ENCODE assay signal across 18 cellular contexts in genomic region chr1:222749927-222750326, GRCh38. TPM values are rescaled to one million over a fixed set of nuclear protein-coding genes. Genes with fewer than 3 reads are reported as not detected.
DNase-seq lines count a peak whose midpoint lies in the region; ATAC-seq and TF ChIP-seq lines count a peak whose summit lies in the region.
"Had no signal": no experiment of that assay in that cellular context is flagged by ENCODE, and none has a peak within 500 bp of the region (broad histone marks: within the 10 kb centered on the region; RNA-seq: fewer than 3 reads in every experiment).

No MANE protein-coding gene starts in this region.

- no peak overlapping the region for H3K9ac ChIP-seq in HCT116 (ENCODE audit: low read length)
- H3K9ac ChIP-seq: BLaER1 had no signal

- H3K27me3 ChIP-seq in HCT116 (ENCODE audit: insufficient read depth, low read length) (no peaks in the 10 kb centered on the region), transverse colon (no peaks in the 10 kb centered on the region)
- H3K27me3 ChIP-seq: BLaER1, esophagus muscularis mucosa, ovary had no signal

- CTCF ChIA-PET in HCT116 (lab: Charles Lee) (interaction anchor here (0.6 kb wide), 1 partner anchor 393 kb away, joined by 4 read pairs; the partner anchor contains the start of gene TLR5), activated B cell treated with CpG ODN at 0.5 μM for 24 hours (lab: Charles Lee) (interaction anchor here (1.3 to 3.6 kb wide), 5 partner anchors 11 to 340 kb away, joined by 3 to 19 read pairs (median 4); partner anchors contain the start of gene FAM177B)

- H3K79me2 ChIP-seq in HCT116 (ENCODE audit: insufficient read depth, low read length), result no peaks in the 10 kb centered on the region

- H3K36me3 Mint-ChIP-seq in activated B cell treated with CpG ODN at 0.5 μM for 24 hours (ENCODE audit: low read depth) (peaks cover 9% of the 10 kb centered on the region), memory B cell (peaks cover 21% of the 10 kb centered on the region)

- no peaks in the 10 kb centered on the region for H3K36me3 ChIP-seq in HCT116 (ENCODE audit: control insufficient read depth in 1 of 2, insufficient read depth in 2 of 2, low read length in 2 of 2)
- H3K36me3 ChIP-seq in transverse colon, result no peaks in the 10 kb centered on the region
- H3K36me3 ChIP-seq: BLaER1, esophagus muscularis mucosa, ovary had no signal

- H3K4me3 Mint-ChIP-seq in activated B cell treated with CpG ODN at 0.5 μM for 24 hours, result no peak overlapping the region
- H3K4me3 Mint-ChIP-seq in memory B cell, result no peak overlapping the region

- ATAC-seq in HCT116 (no peak), activated B cell treated with CpG ODN at 0.5 μM for 24 hours (ENCODE audit: low read depth) (no peak), memory B cell (ENCODE audit: low read depth) (no peak), HG02938 (IDR thresholded peaks at IDR 0.05; ENCODE audit: unreplicated experiment) (no peak)

- TF ChIP-seq POLR2A in HCT116 (IDR thresholded peaks at IDR 0.05; ENCODE audit: borderline replicate concordance, extremely low read depth, insufficient read depth, insufficient read length), result no peak
- no peak for TF ChIP-seq POLR2A in transverse colon (IDR thresholded peaks at IDR 0.05)

- H3K27ac Mint-ChIP-seq in activated B cell treated with CpG ODN at 0.5 μM for 24 hours (peak overlapping the region; percentile 54), memory B cell (peak overlapping the region; percentile 88)

- H3K27me3 Mint-ChIP-seq in activated B cell treated with CpG ODN at 0.5 μM for 24 hours (no peaks in the 10 kb centered on the region), memory B cell (no peaks in the 10 kb centered on the region)

- H3K9me3 Mint-ChIP-seq in activated B cell treated with CpG ODN at 0.5 μM for 24 hours, result no peaks in the 10 kb centered on the region
- no peaks in the 10 kb centered on the region for H3K9me3 Mint-ChIP-seq in memory B cell

- no peaks in the 10 kb centered on the region for H4K20me1 ChIP-seq in HCT116 (ENCODE audit: insufficient read depth)
- H4K20me1 ChIP-seq: BLaER1 had no signal

- in situ Hi-C loops in transverse colon (cut with MboI; ENCODE audit: low pct_ligation_motif_present in 1 of 4, low pct_unique_long_range_greater_than_20kb in 1 of 4, low sequenced_read_pairs in 3 of 4), result no loop called here

- no TSS peak for BruUV-seq in HCT116 (replicated peaks; lab: Mats Ljungman, UMichigan)

- 0 out of 2 replicates have a peak, but pooled peaks have one; percentile 13 for TF ChIP-seq RAD21 in HCT116 (IDR thresholded peaks at IDR 0.05; ENCODE audit: low read depth)

- POLR2A ChIA-PET in HCT116 (lab: Charles Lee) (interaction anchor here (0.7 kb wide), 1 partner anchor 31 kb away, joined by 4 read pairs; no protein-coding TSS in a partner anchor), activated B cell treated with CpG ODN at 0.5 μM for 24 hours (lab: Charles Lee) (interaction anchor here (1.3 to 2.8 kb wide), 6 partner anchors 11 to 48 kb away, joined by 4 to 16 read pairs (median 6); partner anchors contain the start of gene FAM177B)

- H3K4me3 ChIP-seq in HCT116 (replicated peaks in 1 of 2; ENCODE audit: low read depth in 1 of 2, low read length in 2 of 2) (no peak overlapping the region), transverse colon (no peak overlapping the region)
- H3K4me3 ChIP-seq: BLaER1, esophagus muscularis mucosa, ovary had no signal

- no peak overlapping the region for H2AFZ ChIP-seq in HCT116 (ENCODE audit: low read depth, low read length, poor library complexity, severe bottlenecking)

- intact Hi-C loops in HCT116 (cut with micrococcal nuclease), result no loop called here
- intact Hi-C loops in activated B cell treated with CpG ODN at 0.5 μM for 24 hours (cut with micrococcal nuclease), result loop anchor here (1.0 to 5.0 kb wide), 3 partner anchors 17 to 62 kb away; no protein-coding TSS in a partner anchor
- intact Hi-C loops in transverse colon (cut with DNase I; ENCODE audit: low total_unique reads), result loop anchor here (10.0 kb wide), 1 partner anchor 335 kb away; no protein-coding TSS in a partner anchor

- RAD21 ChIA-PET in HCT116 (lab: Charles Lee; ENCODE audit: low non-redundant PET in 1 of 2, low total read pairs in 2 of 2, uncharacterized antibody in 2 of 2, unreplicated experiment in 2 of 2), result no interaction called here

- H3K9me3 ChIP-seq in HCT116 (ENCODE audit: control insufficient read depth in 1 of 2, insufficient read depth in 1 of 2, low read depth in 1 of 2, low read length in 2 of 2), result no peaks in the 10 kb centered on the region
- H3K9me3 ChIP-seq in transverse colon, result no peaks in the 10 kb centered on the region
- H3K9me3 ChIP-seq: BLaER1, esophagus muscularis mucosa, ovary had no signal

- TF ChIP-seq CTCF in HCT116 (IDR thresholded peaks at IDR 0.05 in 2 of 3, conservative IDR thresholded peaks at IDR 0.05 in 1 of 3; ENCODE audit: borderline replicate concordance in 1 of 3, insufficient read depth in 1 of 3, low read depth in 2 of 3, low read length in 2 of 3) (no peak), activated B cell treated with CpG ODN at 0.5 μM for 24 hours (IDR thresholded peaks at IDR 0.05) (no peak), transverse colon (IDR thresholded peaks at IDR 0.05) (no peak)

- H3K9me2 ChIP-seq in HCT116 (ENCODE audit: insufficient read depth), result no peaks in the 10 kb centered on the region; the same call in 1 of the 2 replicates

- H3K4me1 ChIP-seq in HCT116 (ENCODE audit: control insufficient read depth in 1 of 2, insufficient read depth in 2 of 2, low read length in 2 of 2), result no peaks in the 10 kb centered on the region
- H3K4me1 ChIP-seq in transverse colon, result no peaks in the 10 kb centered on the region
- H3K4me1 ChIP-seq: esophagus muscularis mucosa had no signal

- peak; percentile 33 for DNase-seq in ELF-1 (ENCODE audit: low read depth, low spot score)
- DNase-seq in HCT116 (ENCODE audit: low read depth, low spot score), result no peak
- DNase-seq in activated B cell treated with CpG ODN at 0.5 μM for 24 hours, result no peak
- DNase-seq in memory B cell (ENCODE audit: low spot score in 2 of 2), result no peak
- no peak for DNase-seq in AG20443 (ENCODE audit: low spot score)
- no peak for DNase-seq in transverse colon
- DNase-seq: activated naive CD4-positive, alpha-beta T cell treated with anti-CD3 and anti-CD28 coated beads, Interleukin-2, amount 50 U/mL, for 16 hours; kidney glomerular epithelial cell; NCI-H1694 treated with DMSO at 0.1 percent for 48 hours; NCI-H510A treated with DMSO at 0.1 percent for 48 hours; ovary; stimulated activated CD4-positive, alpha-beta T cell treated with anti-CD3 and anti-CD28 coated beads, Interleukin-4, amount 100 ng/mL, for 24 hours; stimulated activated CD8-positive, alpha-beta memory T cell treated with anti-CD3 and anti-CD28 coated beads, Interleukin-4, amount 100 ng/mL, for 48 hours had no signal

- H3K4me2 ChIP-seq in HCT116 (ENCODE audit: low read length), result no peak overlapping the region
- H3K4me2 ChIP-seq: BLaER1 had no signal

- TF ChIP-seq EP300 in transverse colon (IDR thresholded peaks at IDR 0.05; ENCODE audit: low read depth), result no peak

- peaks cover 56% of the 10 kb centered on the region for H3K4me1 Mint-ChIP-seq in activated B cell treated with CpG ODN at 0.5 μM for 24 hours
- H3K4me1 Mint-ChIP-seq in memory B cell, result peaks cover 34% of the 10 kb centered on the region

- H3K27ac ChIP-seq in HCT116 (ENCODE audit: low read depth, low read length) (no peak overlapping the region), transverse colon (no peak overlapping the region)
- H3K27ac ChIP-seq: BLaER1, esophagus muscularis mucosa, ovary had no signal

TF ChIP-seq in HCT116, 20 proteins besides CTCF, POLR2A, EP300 and RAD21:
- no peak for TF ChIP-seq TCF7L2 (IDR thresholded peaks at IDR 0.05; ENCODE audit: borderline replicate concordance, extremely low read depth, insufficient read depth, insufficient read length)
- TF ChIP-seq MAX (IDR thresholded peaks at IDR 0.05), result no peak

RNA-seq across cellular contexts. Expression of gene FAM177B, which starts 12.9 kb away (rescaled TPM):
- total RNA-seq in HCT116 (2021; ENCODE audit: unreplicated experiment), result not detected
- not detected in 2 replicates for polyA plus RNA-seq in HCT116 (2012)
- 3.5 and 3.8 TPM in 2 replicates for total RNA-seq in activated B cell treated with CpG ODN at 0.5 μM for 24 hours
- 10 to 100 TPM in 1 of 4 donors, 1 to 10 TPM in 1, not detected in 2; 4.0 to 13.9 TPM for total RNA-seq in transverse colon
- total RNA-seq: LHCN-M2, temporal lobe had no signal

RNA-seq across cellular contexts. Expression of gene BROX, which starts 37.6 kb away (rescaled TPM):
- 44.9 TPM for total RNA-seq in HCT116 (2021; ENCODE audit: unreplicated experiment)
- polyA plus RNA-seq in HCT116 (2012), result 8.6 and 12.9 TPM in 2 replicates
- 27.8 and 34.6 TPM in 2 replicates for total RNA-seq in activated B cell treated with CpG ODN at 0.5 μM for 24 hours
- 10 to 100 TPM; 20.9 to 53.7 (median 43.3) TPM for total RNA-seq in transverse colon

RNA-seq across cellular contexts. Expression of gene AIDA, which starts 37.6 kb away (rescaled TPM):
- total RNA-seq in HCT116 (2021; ENCODE audit: unreplicated experiment), result 53.2 TPM
- polyA plus RNA-seq in HCT116 (2012), result 22.2 and 28.2 TPM in 2 replicates
- total RNA-seq in activated B cell treated with CpG ODN at 0.5 μM for 24 hours, result 50.4 and 54.3 TPM in 2 replicates
- 10 to 100 TPM; 25.8 to 41.4 (median 36.4) TPM for total RNA-seq in transverse colon
